In the genomic region with DNA sequence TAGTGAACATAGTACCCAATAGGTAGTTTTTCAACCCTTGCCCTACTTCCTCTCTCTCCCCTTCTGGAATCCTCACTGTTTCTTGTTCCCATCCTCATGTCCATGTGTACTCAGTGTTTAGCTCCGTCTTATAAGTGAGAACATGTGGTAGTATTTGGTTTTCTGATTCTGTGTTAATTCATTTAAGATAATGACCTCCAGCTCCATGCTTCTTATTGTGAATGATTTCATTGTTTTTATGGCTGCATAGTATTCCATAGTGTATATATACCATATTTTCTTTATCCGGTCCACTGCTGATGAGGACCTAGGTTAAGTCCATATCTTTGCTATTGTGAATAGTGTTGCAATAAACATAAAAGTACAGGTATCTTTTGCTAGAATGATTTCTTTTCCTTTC, we compare ENCODE assay signal across 16 cellular contexts.
"Had no signal": no experiment of that assay in that cellular context is flagged by ENCODE, and none has a peak within 500 bp of the region (broad histone marks: within the 10 kb centered on the region; RNA-seq: fewer than 3 reads in every experiment).

No MANE protein-coding gene starts in this region.

- H3K9me3 ChIP-seq: ascending aorta, lower lobe of right lung, prostate gland, right lobe of liver, upper lobe of right lung had no signal

- H3K4me3 ChIP-seq: ascending aorta, dorsolateral prefrontal cortex, lower lobe of right lung, prostate gland, right lobe of liver, upper lobe of right lung had no signal

- H3K27me3 ChIP-seq: ascending aorta, dorsolateral prefrontal cortex, right lobe of liver, upper lobe of right lung had no signal

- DNase-seq: activated CD4-positive, alpha-beta memory T cell treated with anti-CD3 and anti-CD28 coated beads for 36 hours; activated CD4-positive, CD25-positive, alpha-beta regulatory T cell treated with anti-CD3 and anti-CD28 coated beads, Interleukin-2, amount 50 U/mL, for 72 hours; activated gamma-delta T cell; dorsolateral prefrontal cortex; hypothalamus; left cardiac atrium; lower lobe of right lung; midbrain; occipital lobe; right lobe of liver; stimulated activated naive CD4-positive, alpha-beta T cell; upper lobe of right lung had no signal

- H3K27ac ChIP-seq: lower lobe of right lung, prostate gland, right lobe of liver, upper lobe of right lung had no signal

- H3K9me3 Mint-ChIP-seq: activated CD4-positive, alpha-beta memory T cell treated with anti-CD3 and anti-CD28 coated beads for 36 hours; T-helper 2 cell treated with Interferon-gamma antibody and Interleukin-4, amounts not matched to agents 5 μg/mL and 100 μg/mL, for 36 hours had no signal

- H3K27me3 Mint-ChIP-seq: activated CD4-positive, alpha-beta memory T cell treated with anti-CD3 and anti-CD28 coated beads for 36 hours had no signal

- H3K4me3 Mint-ChIP-seq: activated CD4-positive, alpha-beta memory T cell treated with anti-CD3 and anti-CD28 coated beads for 36 hours; T-helper 2 cell treated with Interferon-gamma antibody and Interleukin-4, amounts not matched to agents 5 μg/mL and 100 μg/mL, for 36 hours had no signal

- H3K36me3 ChIP-seq: ascending aorta, lower lobe of right lung, prostate gland, right lobe of liver, upper lobe of right lung had no signal

- H3K27ac Mint-ChIP-seq: activated CD4-positive, alpha-beta memory T cell treated with anti-CD3 and anti-CD28 coated beads for 36 hours; T-helper 2 cell treated with Interferon-gamma antibody and Interleukin-4, amounts not matched to agents 5 μg/mL and 100 μg/mL, for 36 hours had no signal

- ATAC-seq: esophagus mucosa, left cardiac atrium, lower lobe of right lung, right lobe of liver, upper lobe of right lung had no signal
